ENCODE assay signal across 21 cellular contexts in genomic region chr12:89686311-89686710, GRCh38. TPM values are rescaled to one million over a fixed set of nuclear protein-coding genes. Genes with fewer than 3 reads are reported as not detected.
DNase-seq lines count a peak whose midpoint lies in the region; ATAC-seq, FAIRE-seq and TF ChIP-seq lines count a peak whose summit lies in the region.
"Had no signal": no experiment of that assay in that cellular context is flagged by ENCODE, and none has a peak within 500 bp of the region (broad histone marks: within the 10 kb centered on the region; RNA-seq: fewer than 3 reads in every experiment).

No MANE protein-coding gene starts in this region.

- intact Hi-C loops in K562 (cut with micrococcal nuclease): no loop called here

- H4K20me1 ChIP-seq in K562 (replicated peaks; ENCODE audit: control insufficient read depth, insufficient read depth, low read length): no peaks in the 10 kb centered on the region
- peaks cover 10% of the 10 kb centered on the region for H4K20me1 ChIP-seq in GM23338 (replicated peaks; ENCODE audit: insufficient read depth)
- H4K20me1 ChIP-seq: BLaER1 had no signal

- H3K4me3 Mint-ChIP-seq in T-helper 17 cell (peak overlapping the region; percentile 31), nephron progenitor cell (no peak overlapping the region), GM23338 (no peak overlapping the region)
- H3K4me3 Mint-ChIP-seq: B cell; CD8-positive, alpha-beta T cell; H9 had no signal

- WGBS in A549 (ENCODE audit: missing lambda C conversion rate): 95% methylated on average over 2 of the region's 2 CpGs
- 86% methylated on average over 2 of the region's 2 CpGs for WGBS in K562 (ENCODE audit: insufficient coverage, low coverage, missing lambda C conversion rate)

- FAIRE-seq in A549 (lab: Jason Lieb, UNC): no peak
- FAIRE-seq in K562 (lab: Jason Lieb, UNC): no peak
- FAIRE-seq: G401.6, GM12892 had no signal

- no peak overlapping the region for H3K4me3 ChIP-seq in A549
- H3K4me3 ChIP-seq in K562: no peak overlapping the region
- no peak overlapping the region for H3K4me3 ChIP-seq in GM23338
- H3K4me3 ChIP-seq: BLaER1 had no signal

- no peak for TF ChIP-seq RAD21 in A549 (conservative IDR thresholded peaks at IDR 0.05 in 1 of 2, IDR thresholded peaks at IDR 0.05 in 1 of 2)
- TF ChIP-seq RAD21 in K562 (CRISPR knock-in tag; conservative IDR thresholded peaks at IDR 0.05 in 1 of 2, IDR thresholded peaks at IDR 0.05 in 1 of 2): no peak

- TF ChIP-seq CTCF in A549 (IDR thresholded peaks at IDR 0.05) (no peak), K562 (IDR thresholded peaks at IDR 0.05 in 2 of 3, conservative IDR thresholded peaks at IDR 0.05 in 1 of 3; ENCODE audit: insufficient read depth in 2 of 3, low read depth in 1 of 3, low read length in 3 of 3) (no peak), nephron progenitor cell (IDR thresholded peaks at IDR 0.05) (no peak), GM23338 (conservative IDR thresholded peaks at IDR 0.05; ENCODE audit: low read depth in 2 of 2) (no peak)

- no peak overlapping the region for H3K9ac ChIP-seq in K562 (ENCODE audit: insufficient read depth in 1 of 2, low read depth in 2 of 2, low read length in 2 of 2)
- H3K9ac ChIP-seq: BLaER1 had no signal

- H3K9me3 ChIP-seq in A549 (peaks cover 19% of the 10 kb centered on the region), T-helper 17 cell (ENCODE audit: control insufficient read depth, low read length, poor library complexity, severe bottlenecking) (no peaks in the 10 kb centered on the region), K562 (replicated peaks; ENCODE audit: control insufficient read depth, insufficient read depth, low read depth, low read length) (peaks cover 5% of the 10 kb centered on the region; the same call in 1 of the 2 replicates)

- CTCF ChIA-PET in A549 (lab: Yijun Ruan, JAX) (no interaction called here), K562 (lab: Yijun Ruan, JAX; ENCODE audit: low intra/inter-chr PET ratio) (no interaction called here)

- peaks cover 46% of the 10 kb centered on the region for H3K9me3 Mint-ChIP-seq in nephron progenitor cell
- peaks cover 15% of the 10 kb centered on the region; the same call in 2 of the 3 replicates for H3K9me3 Mint-ChIP-seq in GM23338

- DNase-seq in A549 (ENCODE audit: low read depth in 1 of 2, low spot score in 1 of 2): no peak
- no peak for DNase-seq in T-helper 17 cell
- DNase-seq in K562 (ENCODE audit: extremely low read depth in 1 of 4, low spot score in 3 of 4): no peak
- peak; percentile 22 for DNase-seq in fibroblast of peridontal ligament (ENCODE audit: extremely low read depth)
- no peak for DNase-seq in nephron progenitor cell
- DNase-seq in activated effector memory CD4-positive, alpha-beta T cell treated with Interleukin-2 at 50 U/mL for 16 hours: no peak
- no peak for DNase-seq in AML-193 (lab: John Stamatoyannopoulos, UW)
- DNase-seq in GM23338 (ENCODE audit: low spot score): no peak
- DNase-seq: 8988T; Caco-2; CD4-positive, CD25-positive, alpha-beta regulatory T cell; CD8-positive, alpha-beta T cell; DMS153; DND-41; H9 had no signal

- H3K27me3 Mint-ChIP-seq in T-helper 17 cell: no peaks in the 10 kb centered on the region
- H3K27me3 Mint-ChIP-seq in nephron progenitor cell (ENCODE audit: low read depth, poor library complexity): no peaks in the 10 kb centered on the region
- H3K27me3 Mint-ChIP-seq in GM23338 (ENCODE audit: insufficient read depth, low read depth, poor library complexity): no peaks in the 10 kb centered on the region
- H3K27me3 Mint-ChIP-seq: B cell; CD4-positive, CD25-positive, alpha-beta regulatory T cell had no signal

- no peaks in the 10 kb centered on the region for H3K9me2 ChIP-seq in GM23338 (ENCODE audit: insufficient read depth)

- no peaks in the 10 kb centered on the region for H3K27me3 ChIP-seq in K562 (ENCODE audit: control insufficient read depth in 2 of 2, insufficient read depth in 2 of 2, low read length in 2 of 2)
- H3K27me3 ChIP-seq in GM23338 (ENCODE audit: insufficient read depth): no peaks in the 10 kb centered on the region
- H3K27me3 ChIP-seq: BLaER1 had no signal

- no peak overlapping the region for H2AFZ ChIP-seq in K562 (ENCODE audit: low read depth, low read length)
- no peak overlapping the region for H2AFZ ChIP-seq in GM23338

- no peaks in the 10 kb centered on the region for H3F3A ChIP-seq in GM23338 (replicated peaks; ENCODE audit: low read depth)

- no peaks in the 10 kb centered on the region; the same call in 2 of the 3 replicates for H3K36me3 ChIP-seq in K562 (ENCODE audit: control insufficient read depth, insufficient read depth, low read length)
- no peaks in the 10 kb centered on the region for H3K36me3 ChIP-seq in GM23338 (ENCODE audit: insufficient read depth)
- H3K36me3 ChIP-seq: BLaER1 had no signal

- no peak for TF ChIP-seq POLR2A in A549 (IDR thresholded peaks at IDR 0.05; ENCODE audit: low read length)
- TF ChIP-seq POLR2A in K562 (conservative IDR thresholded peaks at IDR 0.05): no peak

- TF ChIP-seq EP300 in A549 (IDR thresholded peaks at IDR 0.05) (no peak), K562 (IDR thresholded peaks at IDR 0.05; ENCODE audit: low read length) (no peak)

- ATAC-seq in A549: no peak
- no peak for ATAC-seq in T-helper 17 cell
- ATAC-seq in K562: no peak
- ATAC-seq in GM23338: no peak
- ATAC-seq: CD8-positive, alpha-beta T cell; HCT116 had no signal

- peak overlapping the region; percentile 66 for H3K27ac Mint-ChIP-seq in T-helper 17 cell
- H3K27ac Mint-ChIP-seq in nephron progenitor cell: no peak overlapping the region
- H3K27ac Mint-ChIP-seq in GM23338: no peak overlapping the region
- H3K27ac Mint-ChIP-seq: B cell; CD4-positive, CD25-positive, alpha-beta regulatory T cell; CD8-positive, alpha-beta T cell; H9 had no signal

- H3K27ac ChIP-seq in A549: no peak overlapping the region
- H3K27ac ChIP-seq in K562 (ENCODE audit: extremely low read depth, low read depth, low read length): no peak overlapping the region
- H3K27ac ChIP-seq in GM23338 (ENCODE audit: low read depth): no peak overlapping the region
- H3K27ac ChIP-seq: BLaER1, C4-2B had no signal

- H3K4me2 ChIP-seq in A549 (no peak overlapping the region), K562 (ENCODE audit: insufficient read depth, low read length) (no peak overlapping the region), GM23338 (no peak overlapping the region)
- H3K4me2 ChIP-seq: BLaER1 had no signal

- H3K36me3 Mint-ChIP-seq in T-helper 17 cell (ENCODE audit: low read depth): peaks cover 2% of the 10 kb centered on the region
- peaks cover 50% of the 10 kb centered on the region for H3K36me3 Mint-ChIP-seq in nephron progenitor cell (ENCODE audit: low read depth)
- peaks cover 9% of the 10 kb centered on the region; the same call in 1 of the 3 replicates for H3K36me3 Mint-ChIP-seq in GM23338 (ENCODE audit: low read depth)

- H3K4me1 Mint-ChIP-seq in T-helper 17 cell: peaks cover 25% of the 10 kb centered on the region
- H3K4me1 Mint-ChIP-seq in nephron progenitor cell: peaks cover 9% of the 10 kb centered on the region
- peaks cover 11% of the 10 kb centered on the region for H3K4me1 Mint-ChIP-seq in GM23338

- POLR2A ChIA-PET in A549 (lab: Yijun Ruan, JAX): no interaction called here
- POLR2A ChIA-PET in K562 (lab: Yijun Ruan, JAX): no interaction called here

- BruUV-seq in K562 (replicated peaks; lab: Mats Ljungman, UMichigan): no TSS peak

- H3K9me1 ChIP-seq in K562 (ENCODE audit: control insufficient read depth, insufficient read depth, low read length): no peaks in the 10 kb centered on the region

- H3K79me2 ChIP-seq in K562 (ENCODE audit: control insufficient read depth, insufficient read depth, low read length): peaks cover 100% of the 10 kb centered on the region
- peaks cover 87% of the 10 kb centered on the region for H3K79me2 ChIP-seq in GM23338 (replicated peaks; ENCODE audit: insufficient read depth)

- H3K4me1 ChIP-seq in A549 (peaks cover 16% of the 10 kb centered on the region; the same call in 2 of the 3 replicates), K562 (replicated peaks in 1 of 2; ENCODE audit: control insufficient read depth in 2 of 2, insufficient read depth in 2 of 2, low read length in 2 of 2) (peaks cover 0 to 8% of the 10 kb centered on the region in 2 experiments; a peak in 2 of 5 replicates), GM23338 (ENCODE audit: insufficient read depth) (peaks cover 11% of the 10 kb centered on the region)
- H3K4me1 ChIP-seq: BLaER1 had no signal

- in situ Hi-C loops in K562 (cut with MboI): no loop called here

TF ChIP-seq in A549, 52 proteins besides CTCF, POLR2A, EP300 and RAD21 (continues in another document):
- TF ChIP-seq MAFK (IDR thresholded peaks at IDR 0.05; ENCODE audit: partially characterized antibody): no peak

RNA-seq across cellular contexts. Expression of gene ATP2B1, which starts 22.3 kb away (rescaled TPM):
- polyA plus RNA-seq in A549 (2011; rRNA removed) (132 and 142 TPM in 2 replicates), A549 (2017; fragmentation: RNase III; extraction: RNeasy Plus Mini Kit Qiagen cat#74134 plus additional on column Dnase treatment) (52.7 to 56.2 TPM (median 56.0 TPM) in 3 replicates), K562 (2011; rRNA removed) (17.5 and 22.7 TPM in 2 replicates), K562 (2014; fragmentation: Illumina TruSeq; extraction: Trizol) (26.1 and 28.5 TPM in 2 replicates), K562 (2014; fragmentation: Nextera tagmentation; extraction: Ambion mirVana) (1 to 10 TPM; 8.6 to 9.7 TPM), K562 (2014; rRNA removed) (16.2 and 26.5 TPM in 2 replicates), GM23338 (2016; fragmentation: Nextera tagmentation; extraction: Ambion mirVana) (27.4 and 39.3 TPM in 2 replicates)
- polyA plus RNA-seq in A549 (2012; cell fraction: cytosol; rRNA removed): 10.9 and 11.0 TPM in 2 replicates
- 8.7 and 14.5 TPM in 2 replicates for polyA plus RNA-seq in A549 (2012; cell fraction: nucleus; rRNA removed)
- 66.7 and 74.1 TPM in 2 replicates for polyA minus RNA-seq in A549 (2011; rRNA and poly(A)+ RNA removed)
- total RNA-seq in T-helper 17 cell (100 to 1,000 TPM; 123 to 158 TPM), K562 (2014; rRNA removed) (15.4 and 27.9 TPM in 2 replicates), K562 (2014; rRNA removed; fragmentation: Illumina TruSeq; extraction: Trizol) (38.3 and 45.9 TPM in 2 replicates), K562 (2015; rRNA removed; fragmentation: Illumina TruSeq; extraction: Trizol) (35.0 and 39.0 TPM in 2 replicates), K562 (2021) (27.5 and 27.8 TPM in 2 replicates)
- total RNA-seq in K562 (2011; cell fraction: chromatin; rRNA removed; ENCODE audit: low replicate concordance): 36.0 and 177 TPM in 2 replicates
- total RNA-seq in K562 (2011; cell fraction: nucleolus; rRNA removed): 21.2 and 30.4 TPM in 2 replicates
- total RNA-seq in K562 (2011; cell fraction: nucleoplasm; rRNA removed): 57.1 and 97.8 TPM in 2 replicates
- 3.3 and 7.2 TPM in 2 replicates for polyA plus RNA-seq in K562 (2011; cell fraction: cytosol; rRNA removed)
- 19.0 and 29.5 TPM in 2 replicates for polyA plus RNA-seq in K562 (2011; cell fraction: nucleus; rRNA removed)
- polyA plus RNA-seq in K562 (2012): 12.7 and 20.0 TPM in 2 replicates
- 50.0 and 57.4 TPM in 2 replicates for polyA minus RNA-seq in K562 (2011; rRNA and poly(A)+ RNA removed)
- 18.1 and 19.4 TPM in 2 replicates for polyA minus RNA-seq in K562 (2011; cell fraction: cytosol; rRNA and poly(A)+ RNA removed)
- 27.1 and 50.1 TPM in 2 replicates for polyA minus RNA-seq in K562 (2011; cell fraction: nucleus; rRNA and poly(A)+ RNA removed)
- total RNA-seq in GM23338 (2014; rRNA removed; shearing (Covaris generic)): 20.4 and 42.3 TPM in 2 replicates

Comparison
In these comparisons a context has a peak if more than half of its experiments do, and no peak if none do; other contexts are left out.
1. Of the 35 proteins assayed by ChIP-seq in both K562 and A549: peak only in K562: none; only in A549: none; in both: CEBPB; in neither: 34.